In the genomic region with DNA sequence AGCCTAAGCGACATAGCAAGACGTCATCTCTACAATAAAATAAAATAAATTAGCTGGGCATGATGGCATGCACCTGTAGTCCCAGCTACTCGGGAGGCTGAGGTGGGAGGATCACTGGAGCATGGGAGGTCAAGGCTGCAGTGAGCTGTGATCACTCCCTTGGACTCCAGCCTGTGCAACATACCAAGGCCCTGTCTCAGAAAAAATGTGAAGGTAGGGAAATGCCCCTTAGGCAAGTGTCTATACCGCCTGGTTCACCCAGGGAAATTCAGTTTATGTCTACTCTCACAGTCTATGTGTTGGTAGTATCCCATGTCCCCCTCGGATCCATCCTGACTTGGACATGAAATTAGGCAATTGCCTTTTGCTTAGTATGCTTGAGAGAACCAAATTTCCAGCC, we compare ENCODE assay signal across 19 cellular contexts.
"Had no signal": no experiment of that assay in that cellular context is flagged by ENCODE, and none has a peak within 500 bp of the region (broad histone marks: within the 10 kb centered on the region; RNA-seq: fewer than 3 reads in every experiment).

No MANE protein-coding gene starts in this region.

- DNase-seq: effector CD8-positive, alpha-beta T cell; esophagus squamous epithelium; foreskin fibroblast; glutamatergic neuron; kidney; left colon; naive B cell; occipital lobe; psoas muscle; sigmoid colon; stimulated activated naive CD4-positive, alpha-beta T cell treated with Interleukin-2 at 50 U/mL for 16 hours; upper lobe of right lung had no signal

- H3K36me3 ChIP-seq: esophagus squamous epithelium, gastroesophageal sphincter, right atrium auricular region, sigmoid colon, upper lobe of right lung, vagina had no signal

- H3K4me1 Mint-ChIP-seq: naive B cell, nephron had no signal

- H3K36me3 Mint-ChIP-seq: naive B cell had no signal

- H3K4me1 ChIP-seq: esophagus squamous epithelium, gastroesophageal sphincter, psoas muscle, right atrium auricular region, sigmoid colon, upper lobe of right lung, vagina had no signal

- H3K9me3 Mint-ChIP-seq: nephron had no signal

- H3K4me3 ChIP-seq: coronary artery, esophagus squamous epithelium, gastroesophageal sphincter, psoas muscle, right atrium auricular region, sigmoid colon, skin epidermis, upper lobe of right lung, vagina had no signal

- H3K4me3 Mint-ChIP-seq: naive B cell, nephron had no signal

- H3K27ac ChIP-seq: coronary artery, epithelial cell of prostate, esophagus squamous epithelium, gastroesophageal sphincter, psoas muscle, right atrium auricular region, sigmoid colon, skin epidermis, upper lobe of right lung, vagina had no signal

- H3K27ac Mint-ChIP-seq: naive B cell, nephron had no signal

- H3K27me3 ChIP-seq: esophagus squamous epithelium, gastroesophageal sphincter, right atrium auricular region, sigmoid colon, upper lobe of right lung, vagina had no signal

- H3K9me3 ChIP-seq: gastroesophageal sphincter, psoas muscle, right atrium auricular region, sigmoid colon, upper lobe of right lung, vagina had no signal

- H3K27me3 Mint-ChIP-seq: naive B cell had no signal
